Comparison of ENCODE assay signal across 10 cellular contexts in the genomic region with DNA sequence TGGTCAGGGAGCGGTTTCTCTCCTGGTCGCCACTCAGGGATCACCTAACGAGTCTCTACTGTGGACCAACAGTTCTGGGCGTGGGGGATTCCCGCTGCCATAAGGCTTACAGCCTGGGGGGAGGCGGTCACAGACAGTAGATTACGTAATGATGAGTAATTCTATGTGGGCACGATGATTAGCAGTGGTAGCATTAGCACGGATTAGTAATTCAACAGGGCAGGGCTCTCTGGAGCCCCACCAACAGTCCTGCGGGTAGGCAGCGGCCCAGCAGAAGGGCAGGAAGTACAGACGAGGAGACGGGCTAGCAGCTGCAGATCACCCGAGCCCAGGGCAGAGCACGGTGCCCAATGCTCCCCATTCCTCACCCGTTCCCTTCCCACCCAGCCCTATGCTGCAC. TPM values are rescaled to one million over a fixed set of nuclear protein-coding genes. Genes with fewer than 3 reads are reported as not detected.
DNase-seq lines count a peak whose midpoint lies in the region; ATAC-seq, FAIRE-seq and TF ChIP-seq lines count a peak whose summit lies in the region.
"Had no signal": no experiment of that assay in that cellular context is flagged by ENCODE, and none has a peak within 500 bp of the region (broad histone marks: within the 10 kb centered on the region; RNA-seq: fewer than 3 reads in every experiment).

No MANE protein-coding gene starts in this region.

- CTCF ChIA-PET in mammary epithelial cell (lab: Charles Lee; ENCODE audit: low non-redundant PET) = no interaction called here

- H3K4me3 ChIP-seq in mammary epithelial cell (replicated peaks in 1 of 3; ENCODE audit: insufficient read depth in 1 of 3, low read depth in 2 of 3, low read length in 3 of 3) (no peak overlapping the region), mucosa of descending colon (no peak overlapping the region)

- DNase-seq in AG08395 (ENCODE audit: low spot score) (peak; percentile 97), HTR-8/SVneo (ENCODE audit: insufficient read length, low spot score) (peak; percentile 85), mammary epithelial cell (peak; percentile 97), mucosa of descending colon (peak; percentile 38 to 68 (median 53)), 8988T (no peak)
- DNase-seq: T-helper 2 cell had no signal

- FAIRE-seq in HTR-8/SVneo (lab: Jason Lieb, UNC) = peak; percentile 79
- FAIRE-seq: colon had no signal

- peak overlapping the region; percentile 6 for H2AFZ ChIP-seq in mammary epithelial cell (ENCODE audit: low read depth, low read length)

- dilution Hi-C loops in mammary epithelial cell (cut with HindIII; ENCODE audit: low sequenced_read_pairs) = loop anchor here (5.0 to 10.0 kb wide), 2 partner anchors 38 to 324 kb away; no protein-coding TSS in a partner anchor

- no peaks in the 10 kb centered on the region for H3K27me3 ChIP-seq in mammary epithelial cell (ENCODE audit: insufficient read depth, low read length)

- intact Hi-C loops in mammary epithelial cell (cut with micrococcal nuclease) = loop anchor here (2.0 kb wide), 1 partner anchor 52 kb away; no protein-coding TSS in a partner anchor
- intact Hi-C loops in mucosa of descending colon (cut with DNase I, micrococcal nuclease) = no loop called here

- H3K9me3 ChIP-seq in mammary epithelial cell (replicated peaks; ENCODE audit: insufficient read depth, low read length) = no peaks in the 10 kb centered on the region
- H3K9me3 ChIP-seq in mucosa of descending colon = no peaks in the 10 kb centered on the region

- no peaks in the 10 kb centered on the region for H4K20me1 ChIP-seq in mammary epithelial cell (ENCODE audit: insufficient read depth, low read length)

- in situ Hi-C loops in mammary epithelial cell (cut with MboI; ENCODE audit: low sequenced_read_pairs in 2 of 2) = no loop called here

- 4% methylated on average over 11 of the region's 16 CpGs for WGBS in mammary epithelial cell (ENCODE audit: low coverage, missing lambda C conversion rate)

- H3K27ac ChIP-seq in mammary epithelial cell (ENCODE audit: insufficient read depth, low read depth, low read length) = peak overlapping the region; percentile 12

- peak overlapping the region; percentile 43 for H3K4me2 ChIP-seq in mammary epithelial cell (ENCODE audit: insufficient read depth, low read depth, low read length)

- no peak overlapping the region for H3K9ac ChIP-seq in mammary epithelial cell (ENCODE audit: insufficient read depth, low read length)

- no peaks in the 10 kb centered on the region for H3K79me2 ChIP-seq in mammary epithelial cell (ENCODE audit: insufficient read depth, low read length)

- H3K4me1 ChIP-seq in mammary epithelial cell (ENCODE audit: insufficient read depth, low read length) = peaks cover 24% of the 10 kb centered on the region
- no peaks in the 10 kb centered on the region for H3K4me1 ChIP-seq in mucosa of descending colon (ENCODE audit: low read depth)

- H3K36me3 ChIP-seq in mammary epithelial cell (ENCODE audit: insufficient read depth, low read length) = no peaks in the 10 kb centered on the region
- no peaks in the 10 kb centered on the region for H3K36me3 ChIP-seq in mucosa of descending colon (ENCODE audit: low read depth)

- BruUV-seq in mammary epithelial cell (replicated peaks; lab: Mats Ljungman, UMichigan) = no TSS peak

- ATAC-seq in mucosa of descending colon = peak; percentile 59
- ATAC-seq in GM19467 (IDR thresholded peaks at IDR 0.05; ENCODE audit: unreplicated experiment) = no peak
- ATAC-seq in HG02798 (IDR thresholded peaks at IDR 0.05; ENCODE audit: poor library complexity, unreplicated experiment) = no peak
- ATAC-seq in GM19324 (IDR thresholded peaks at IDR 0.05; ENCODE audit: low FRiP score, unreplicated experiment) = no peak

- TF ChIP-seq CTCF in mammary epithelial cell (conservative IDR thresholded peaks at IDR 0.05 in 1 of 2, IDR thresholded peaks at IDR 0.05 in 1 of 2; ENCODE audit: extremely low read depth in 1 of 2, insufficient read depth in 1 of 2, low read depth in 1 of 2, low read length in 2 of 2) (no peak), mucosa of descending colon (IDR thresholded peaks at IDR 0.05) (no peak)

RNA-seq across cellular contexts. Expression of a gene that starts 3.6 kb away (rescaled TPM):
- total RNA-seq in mammary epithelial cell (1 to 10 TPM; 3.9 to 9.2 TPM), mucosa of descending colon (10 to 100 TPM in 1 of 3 donors, 1 to 10 TPM in 1, under 1 TPM in 1; 0.38 to 34.3 (median 1.1) TPM)
- 2.9 TPM for polyA plus RNA-seq in mammary epithelial cell
- 7.2 TPM for polyA minus RNA-seq in mammary epithelial cell
